In the genomic region with DNA sequence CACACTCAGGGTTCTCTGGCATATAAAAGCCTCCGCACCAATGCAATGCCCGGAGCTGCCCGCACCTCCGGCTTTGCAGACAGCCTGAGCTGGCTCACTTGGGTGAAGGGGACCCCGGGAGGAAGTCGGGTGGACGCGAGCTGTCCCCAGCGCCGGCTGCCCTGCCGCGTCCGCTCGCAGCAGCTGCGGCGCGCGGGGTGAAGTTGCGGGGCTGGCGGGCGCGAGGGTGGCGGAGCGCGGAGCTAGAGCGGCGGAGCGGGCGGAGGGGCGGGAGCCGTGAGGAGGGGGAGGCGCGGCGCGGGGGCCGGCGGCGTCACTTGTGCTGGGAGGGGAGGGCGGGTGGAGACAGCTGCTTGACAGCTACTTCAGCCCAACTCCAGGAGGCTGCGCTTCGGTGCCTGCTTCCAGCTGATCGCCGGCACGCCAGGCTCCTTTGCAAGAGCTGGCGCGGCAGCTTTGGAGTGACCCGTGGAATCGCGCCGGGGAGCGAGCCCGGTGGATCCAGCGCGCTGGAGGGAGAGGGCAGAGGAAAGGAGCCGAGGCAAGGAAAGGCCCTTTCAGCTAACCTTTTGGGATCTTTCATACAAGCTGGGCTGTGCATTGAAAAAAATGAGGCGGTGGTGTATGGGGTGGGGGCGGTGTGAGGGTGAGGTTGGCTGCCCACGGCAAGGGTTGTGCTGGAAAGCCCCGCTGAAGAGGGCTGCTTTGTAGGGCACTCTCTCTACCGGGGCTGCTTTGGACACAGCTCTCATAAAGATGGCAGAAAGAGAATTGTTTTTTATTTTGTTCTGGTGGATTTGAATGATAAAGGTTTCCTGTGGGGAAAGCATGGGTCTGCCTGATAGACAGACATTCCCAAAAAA, we compare ENCODE assay signal across 8 cellular contexts. TPM values are rescaled to one million over a fixed set of nuclear protein-coding genes. Genes with fewer than 3 reads are reported as not detected.
DNase-seq lines count a peak whose midpoint lies in the region; ATAC-seq, FAIRE-seq and TF ChIP-seq lines count a peak whose summit lies in the region.

No MANE protein-coding gene starts in this region.

- peak overlapping the region; percentile 97 for H3K4me2 ChIP-seq in neural cell (ENCODE audit: low read length)

- H3K36me3 ChIP-seq in neural cell (ENCODE audit: insufficient read depth, low read length): no peaks in the 10 kb centered on the region

- peak overlapping the region; percentile 81 for H2AFZ ChIP-seq in neural cell (ENCODE audit: low read depth, low read length)

- intact Hi-C loops in Calu3 (cut with micrococcal nuclease; ENCODE audit: unreplicated experiment): loop anchor here (2.0 kb wide), 1 partner anchor 80 kb away; no protein-coding TSS in a partner anchor

- H3K9me3 Mint-ChIP-seq in Calu3 (ENCODE audit: low read depth, unreplicated experiment): no peaks in the 10 kb centered on the region

- H3K9me2 ChIP-seq in neural cell (ENCODE audit: insufficient read depth, low read length): no peaks in the 10 kb centered on the region

- H3K27ac Mint-ChIP-seq in Calu3 (ENCODE audit: unreplicated experiment): no peak overlapping the region

- H3K27ac ChIP-seq in neural cell (ENCODE audit: low read length): peak overlapping the region; percentile 98

- H3F3A ChIP-seq in neural cell (ENCODE audit: insufficient read depth, low read length, poor library complexity, severe bottlenecking): no peaks in the 10 kb centered on the region

- H3K36me3 Mint-ChIP-seq in Calu3 (ENCODE audit: insufficient read depth, unreplicated experiment): peaks cover 15% of the 10 kb centered on the region

- no peak for FAIRE-seq in frontal cortex (lab: Jason Lieb, UNC)

- no peak for TF ChIP-seq CTCF in Calu3 (IDR thresholded peaks at IDR 0.05; ENCODE audit: unreplicated experiment)
- TF ChIP-seq CTCF in neural cell (IDR thresholded peaks at IDR 0.05; ENCODE audit: poor library complexity, severe bottlenecking): no peak

- peak overlapping the region; percentile 82 for H3K4me3 ChIP-seq in neural cell (ENCODE audit: low read length)

- peaks cover 100% of the 10 kb centered on the region for H3K27me3 Mint-ChIP-seq in Calu3 (ENCODE audit: unreplicated experiment)

- no peak for TF ChIP-seq RAD21 in neural cell (conservative IDR thresholded peaks at IDR 0.05)

- no peaks in the 10 kb centered on the region for H3K9me3 ChIP-seq in neural cell (ENCODE audit: low read length)

- no peaks in the 10 kb centered on the region for H3K27me3 ChIP-seq in neural cell (ENCODE audit: insufficient read depth, low read depth, low read length)

- TF ChIP-seq EP300 in neural cell (conservative IDR thresholded peaks at IDR 0.05; ENCODE audit: poor library complexity, severe bottlenecking): peak; percentile 31

- peaks cover 63% of the 10 kb centered on the region for H3K79me2 ChIP-seq in neural cell (replicated peaks; ENCODE audit: insufficient read depth, low read length)

- no peaks in the 10 kb centered on the region for H4K20me1 ChIP-seq in neural cell (ENCODE audit: insufficient read depth)

- H3K4me3 Mint-ChIP-seq in Calu3 (ENCODE audit: low read depth, unreplicated experiment): peak overlapping the region; percentile 76

- H3K9ac ChIP-seq in neural cell (ENCODE audit: low read length): peak overlapping the region; percentile 99

- BruUV-seq in Calu3 (replicated peaks; lab: Mats Ljungman, UMichigan): no TSS peak

- CTCF ChIA-PET in Calu3 (lab: Charles Lee): interaction anchor here (0.6 to 3.9 kb wide), 12 partner anchors 9 to 369 kb away, joined by 3 to 32 read pairs (median 4); no protein-coding TSS in a partner anchor

- peak; percentile 24 for ATAC-seq in HG02623 (IDR thresholded peaks at IDR 0.05; ENCODE audit: unreplicated experiment)
- ATAC-seq in GM21825 (IDR thresholded peaks at IDR 0.05; ENCODE audit: unreplicated experiment): no peak

- H3K4me1 Mint-ChIP-seq in Calu3 (ENCODE audit: low read depth, unreplicated experiment): peaks cover 7% of the 10 kb centered on the region

- peak; percentile 55 for DNase-seq in Calu3
- peak; percentile 34 for DNase-seq in NCI-H774 (lab: John Stamatoyannopoulos, UW)
- DNase-seq in activated gamma-delta T cell treated with Interleukin-2 at 50 U/mL for 16 hours: peak; percentile 39
- peak; percentile 41 to 60 for DNase-seq in frontal cortex (ENCODE audit: low spot score in 2 of 2)
- DNase-seq in ureter (ENCODE audit: low spot score): peak; percentile 60

TF ChIP-seq in neural cell, 6 proteins besides CTCF, POLR2A, EP300 and RAD21:
- TF ChIP-seq SMC3 (conservative IDR thresholded peaks at IDR 0.05; ENCODE audit: poor library complexity) (peak; percentile 19), POLR2AphosphoS5 (IDR thresholded peaks at IDR 0.05) (peak; percentile 91), TAF1 (IDR thresholded peaks at IDR 0.05; ENCODE audit: low read depth) (peak; percentile 46), EZH2 (IDR thresholded peaks at IDR 0.05; ENCODE audit: borderline replicate concordance, insufficient read depth, low read length, poor library complexity, severe bottlenecking) (no peak), MXI1 (conservative IDR thresholded peaks at IDR 0.05; ENCODE audit: poor library complexity, severe bottlenecking) (peak; percentile 62)
- TF ChIP-seq, protein P1, sequence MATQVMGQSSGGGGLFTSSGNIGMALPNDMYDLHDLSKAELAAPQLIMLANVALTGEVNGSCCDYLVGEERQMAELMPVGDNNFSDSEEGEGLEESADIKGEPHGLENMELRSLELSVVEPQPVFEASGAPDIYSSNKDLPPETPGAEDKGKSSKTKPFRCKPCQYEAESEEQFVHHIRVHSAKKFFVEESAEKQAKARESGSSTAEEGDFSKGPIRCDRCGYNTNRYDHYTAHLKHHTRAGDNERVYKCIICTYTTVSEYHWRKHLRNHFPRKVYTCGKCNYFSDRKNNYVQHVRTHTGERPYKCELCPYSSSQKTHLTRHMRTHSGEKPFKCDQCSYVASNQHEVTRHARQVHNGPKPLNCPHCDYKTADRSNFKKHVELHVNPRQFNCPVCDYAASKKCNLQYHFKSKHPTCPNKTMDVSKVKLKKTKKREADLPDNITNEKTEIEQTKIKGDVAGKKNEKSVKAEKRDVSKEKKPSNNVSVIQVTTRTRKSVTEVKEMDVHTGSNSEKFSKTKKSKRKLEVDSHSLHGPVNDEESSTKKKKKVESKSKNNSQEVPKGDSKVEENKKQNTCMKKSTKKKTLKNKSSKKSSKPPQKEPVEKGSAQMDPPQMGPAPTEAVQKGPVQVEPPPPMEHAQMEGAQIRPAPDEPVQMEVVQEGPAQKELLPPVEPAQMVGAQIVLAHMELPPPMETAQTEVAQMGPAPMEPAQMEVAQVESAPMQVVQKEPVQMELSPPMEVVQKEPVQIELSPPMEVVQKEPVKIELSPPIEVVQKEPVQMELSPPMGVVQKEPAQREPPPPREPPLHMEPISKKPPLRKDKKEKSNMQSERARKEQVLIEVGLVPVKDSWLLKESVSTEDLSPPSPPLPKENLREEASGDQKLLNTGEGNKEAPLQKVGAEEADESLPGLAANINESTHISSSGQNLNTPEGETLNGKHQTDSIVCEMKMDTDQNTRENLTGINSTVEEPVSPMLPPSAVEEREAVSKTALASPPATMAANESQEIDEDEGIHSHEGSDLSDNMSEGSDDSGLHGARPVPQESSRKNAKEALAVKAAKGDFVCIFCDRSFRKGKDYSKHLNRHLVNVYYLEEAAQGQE (IDR thresholded peaks at IDR 0.05; ENCODE audit: borderline replicate concordance): peak; percentile 12

RNA-seq across cellular contexts. Expression of a gene that starts 24.7 kb away (rescaled TPM):
- total RNA-seq in Calu3 (2022) (0.47 and 4.7 TPM in 2 replicates), frontal cortex (17.9 TPM), ureter (12.1 TPM)
- 77.6 and 83.8 TPM in 2 replicates for polyA plus RNA-seq in neural cell
- polyA minus RNA-seq in neural cell: 141 and 142 TPM in 2 replicates
